17 cellular contexts compared by ENCODE assay signal in genomic region chr4:4820739-4821138, GRCh38. TPM values are rescaled to one million over a fixed set of nuclear protein-coding genes. Genes with fewer than 3 reads are reported as not detected.
DNase-seq lines count a peak whose midpoint lies in the region; ATAC-seq and TF ChIP-seq lines count a peak whose summit lies in the region.
"Had no signal": no experiment of that assay in that cellular context is flagged by ENCODE, and none has a peak within 500 bp of the region (broad histone marks: within the 10 kb centered on the region; RNA-seq: fewer than 3 reads in every experiment).

No MANE protein-coding gene starts in this region.

- no peaks in the 10 kb centered on the region for H3K36me3 ChIP-seq in ascending aorta
- H3K36me3 ChIP-seq: BE2C had no signal

- intact Hi-C loops in ascending aorta (cut with DNase I), result no loop called here

- ATAC-seq in HG03175 (IDR thresholded peaks at IDR 0.05; ENCODE audit: unreplicated experiment), result no peak
- ATAC-seq: A549; CD8-positive, alpha-beta T cell; HCT116 had no signal

- no peaks in the 10 kb centered on the region for H3K27me3 ChIP-seq in ascending aorta
- H3K27me3 ChIP-seq: BE2C had no signal

- H3K4me1 ChIP-seq in ascending aorta, result no peaks in the 10 kb centered on the region
- H3K4me1 ChIP-seq: A549, BE2C had no signal

- H3K27ac ChIP-seq in angular gyrus (ENCODE audit: low read depth, low read length), result peak overlapping the region; percentile 38
- H3K27ac ChIP-seq in caudate nucleus (ENCODE audit: low read depth, low read length), result peak overlapping the region; percentile 88
- H3K27ac ChIP-seq in substantia nigra (ENCODE audit: low read depth, low read length, poor library complexity, severe bottlenecking), result peak overlapping the region; percentile 66
- H3K27ac ChIP-seq in ascending aorta, result no peak overlapping the region
- H3K27ac ChIP-seq: A549, C4-2B, GM23248 had no signal

- H3K9me3 ChIP-seq in ascending aorta, result peaks cover 0 to 4% of the 10 kb centered on the region in 2 donors
- H3K9me3 ChIP-seq: A549, BE2C had no signal

- no peak for TF ChIP-seq CTCF in ascending aorta (IDR thresholded peaks at IDR 0.05)

- H3K4me3 ChIP-seq in ascending aorta, result no peak overlapping the region
- H3K4me3 ChIP-seq: A549, GM23248 had no signal

- DNase-seq in caudate nucleus (lab: John Stamatoyannopoulos, UW), result no peak
- peak; percentile 3 for DNase-seq in fibroblast of gingiva (ENCODE audit: low read depth)
- DNase-seq in substantia nigra (lab: John Stamatoyannopoulos, UW), result no peak
- no peak for DNase-seq in ascending aorta (ENCODE audit: low spot score in 2 of 2)
- no peak for DNase-seq in activated CD4-positive, CD25-positive, alpha-beta regulatory T cell (lab: John Stamatoyannopoulos, UW)
- DNase-seq: BE2C, COR-L47, DMS153, DND-41, GF-D8, GM23248 had no signal

RNA-seq across cellular contexts. Expression of gene MSX1, which starts 38.7 kb away (rescaled TPM):
- total RNA-seq in ascending aorta, result 26.0 TPM
- total RNA-seq: CD8-positive, alpha-beta T cell had no signal

Comparison
In these comparisons a context has a peak if more than half of its experiments do, and no peak if none do; other contexts are left out.
1. H3K27ac ChIP-seq: peak in angular gyrus (single experiment), caudate nucleus (single experiment) and substantia nigra (single experiment); none in ascending aorta (0 of 2).